In genomic region chr11:57345555-57346151, GRCh38 we compare ENCODE assay signal across 8 cellular contexts. TPM values are rescaled to one million over a fixed set of nuclear protein-coding genes. Genes with fewer than 3 reads are reported as not detected.
DNase-seq lines count a peak whose midpoint lies in the region; ATAC-seq and TF ChIP-seq lines count a peak whose summit lies in the region.

No MANE protein-coding gene starts in this region.

- dilution Hi-C loops in mammary epithelial cell (cut with HindIII; ENCODE audit: low sequenced_read_pairs) = no loop called here

- H3K27me3 ChIP-seq in mammary epithelial cell (ENCODE audit: insufficient read depth, low read length) = no peaks in the 10 kb centered on the region

- H3K9me3 ChIP-seq in mammary epithelial cell (replicated peaks; ENCODE audit: insufficient read depth, low read length) = peaks cover under 1% of the 10 kb centered on the region

- CTCF ChIA-PET in mammary epithelial cell (lab: Charles Lee; ENCODE audit: low non-redundant PET) = interaction anchor here (0.6 to 1.0 kb wide), 7 partner anchors 21 to 128 kb away, joined by 3 to 6 read pairs (median 4); partner anchors contain the start of gene TNKS1BP1

- H3K4me1 ChIP-seq in mammary epithelial cell (ENCODE audit: insufficient read depth, low read length) = no peaks in the 10 kb centered on the region

- in situ Hi-C loops in mammary epithelial cell (cut with MboI; ENCODE audit: low sequenced_read_pairs in 2 of 2) = loop anchor here (10.0 kb wide), 2 partner anchors 109 to 299 kb away; partner anchors contain the start of gene YPEL4 (in 2 of the 2)

- no peak overlapping the region for H3K9ac ChIP-seq in mammary epithelial cell (ENCODE audit: insufficient read depth, low read length)

- H3K79me2 ChIP-seq in mammary epithelial cell (ENCODE audit: insufficient read depth, low read length) = no peaks in the 10 kb centered on the region

- no peaks in the 10 kb centered on the region for H3K36me3 ChIP-seq in mammary epithelial cell (ENCODE audit: insufficient read depth, low read length)

- 29% methylated on average over 7 of the region's 11 CpGs for WGBS in mammary epithelial cell (ENCODE audit: low coverage, missing lambda C conversion rate)

- no peak overlapping the region for H3K4me2 ChIP-seq in mammary epithelial cell (ENCODE audit: insufficient read depth, low read depth, low read length)

- peak overlapping the region; percentile 88 for H2AFZ ChIP-seq in mammary epithelial cell (ENCODE audit: low read depth, low read length)

- peak; percentile 75 for DNase-seq in NCI-H748 (lab: John Stamatoyannopoulos, UW; ENCODE audit: unreplicated experiment)
- no peak for DNase-seq in NCI-H748 treated with DMSO at 0.1 percent for 48 hours (lab: John Stamatoyannopoulos, UW)
- peak; percentile 90 for DNase-seq in NCI-H2029 treated with DMSO at 0.1 percent for 48 hours (lab: John Stamatoyannopoulos, UW)
- peak; percentile 60 for DNase-seq in mammary epithelial cell
- DNase-seq in kidney glomerular epithelial cell (lab: John Stamatoyannopoulos, UW) = peak; percentile 31
- peak; percentile 69 to 74 for DNase-seq in stimulated activated CD4-positive, alpha-beta T cell treated with anti-CD3 and anti-CD28 coated beads, Interleukin-2, amount 100 ng/mL, for 48 hours

- H4K20me1 ChIP-seq in mammary epithelial cell (ENCODE audit: insufficient read depth, low read length) = no peaks in the 10 kb centered on the region

- BruUV-seq in mammary epithelial cell (replicated peaks; lab: Mats Ljungman, UMichigan) = no TSS peak

- intact Hi-C loops in mammary epithelial cell (cut with micrococcal nuclease) = loop anchor here (1.0 to 10.0 kb wide), 9 partner anchors 112 to 1789 kb away; partner anchors contain the start of genes BTBD18 and UBE2L6

- H3K27ac ChIP-seq in VCaP = peak overlapping the region; percentile 47; the same call in 1 of the 2 replicates
- H3K27ac ChIP-seq in mammary epithelial cell (ENCODE audit: insufficient read depth, low read depth, low read length) = no peak overlapping the region

- peak; percentile 78 for ATAC-seq in HG02852 (IDR thresholded peaks at IDR 0.05; ENCODE audit: unreplicated experiment)

- peak; percentile 83 for TF ChIP-seq CTCF in VCaP (conservative IDR thresholded peaks at IDR 0.05)
- peak; percentile 57 to 69 for TF ChIP-seq CTCF in mammary epithelial cell (conservative IDR thresholded peaks at IDR 0.05 in 1 of 2, IDR thresholded peaks at IDR 0.05 in 1 of 2; ENCODE audit: extremely low read depth in 1 of 2, insufficient read depth in 1 of 2, low read depth in 1 of 2, low read length in 2 of 2)

- H3K4me3 ChIP-seq in mammary epithelial cell (replicated peaks in 1 of 3; ENCODE audit: insufficient read depth in 1 of 3, low read depth in 2 of 3, low read length in 3 of 3) = no peak overlapping the region

RNA-seq across cellular contexts. Expression of gene P2RX3, which starts 7.5 kb away (rescaled TPM):
- not detected for total RNA-seq in mammary epithelial cell
- polyA plus RNA-seq in mammary epithelial cell = not detected
- polyA minus RNA-seq in mammary epithelial cell = not detected

RNA-seq across cellular contexts. Expression of gene SSRP1, which starts 10.0 kb away (rescaled TPM):
- 100 to 1,000 TPM in 1 of 2 donors, 10 to 100 TPM in 1; 53.0 to 127 TPM for total RNA-seq in mammary epithelial cell
- polyA plus RNA-seq in mammary epithelial cell = 160 TPM
- 291 TPM for polyA minus RNA-seq in mammary epithelial cell

RNA-seq across cellular contexts. Expression of gene TNKS1BP1, which starts 20.9 kb away (rescaled TPM):
- 100 to 1,000 TPM; 195 to 208 TPM for total RNA-seq in mammary epithelial cell
- polyA plus RNA-seq in mammary epithelial cell = 84.3 TPM
- polyA minus RNA-seq in mammary epithelial cell = 309 TPM

RNA-seq across cellular contexts. Expression of gene PRG3, which starts 35.3 kb away (rescaled TPM):
- total RNA-seq in mammary epithelial cell = not detected
- polyA plus RNA-seq in mammary epithelial cell = not detected
- not detected for polyA minus RNA-seq in mammary epithelial cell

RNA-seq across cellular contexts. Expression of gene PRG2, which starts 44.8 kb away (rescaled TPM):
- total RNA-seq in mammary epithelial cell = not detected
- not detected for polyA plus RNA-seq in mammary epithelial cell
- polyA minus RNA-seq in mammary epithelial cell = not detected
